Comparison of ENCODE assay signal across 21 cellular contexts in genomic region chr11:113689711-113690618, GRCh38. TPM values are rescaled to one million over a fixed set of nuclear protein-coding genes. Genes with fewer than 3 reads are reported as not detected.
DNase-seq lines count a peak whose midpoint lies in the region; ATAC-seq, FAIRE-seq and TF ChIP-seq lines count a peak whose summit lies in the region.
"Had no signal": no experiment of that assay in that cellular context is flagged by ENCODE, and none has a peak within 500 bp of the region (broad histone marks: within the 10 kb centered on the region; RNA-seq: fewer than 3 reads in every experiment).

No MANE protein-coding gene starts in this region.

- dilution Hi-C loops in keratinocyte (cut with MboI; ENCODE audit: extremely low pct_ligation_motif_present, low sequenced_read_pairs) = no loop called here

- FAIRE-seq in keratinocyte (lab: Jason Lieb, UNC) (no peak), RCC 7860 (lab: Jason Lieb, UNC) (no peak)
- FAIRE-seq: frontal cortex had no signal

- no peak overlapping the region for H3K4me3 Mint-ChIP-seq in stimulated activated naive B cell treated with anti-CD40 and anti-IgM and Interleukin-4, amounts not matched to agents 10 μg/mL and 1 μg/mL and 100 μg/mL, for 72 hours
- H3K4me3 Mint-ChIP-seq in activated T-helper 17 cell treated with anti-CD3 and anti-CD28 coated beads, Interleukin-2, amount 50 U/mL, for 72 hours = no peak overlapping the region
- H3K4me3 Mint-ChIP-seq: activated CD4-positive, alpha-beta memory T cell treated with anti-CD3 and anti-CD28 coated beads for 36 hours; B cell; T-helper 17 cell had no signal

- H3K4me1 ChIP-seq in RWPE2 (ENCODE audit: insufficient read depth, poor library complexity, severe bottlenecking) (peaks cover 8% of the 10 kb centered on the region), keratinocyte (ENCODE audit: control insufficient read depth, extremely low read depth, insufficient read depth, low read length) (peaks cover 13% of the 10 kb centered on the region)
- H3K4me1 ChIP-seq: HAP-1 had no signal

- H3K27ac ChIP-seq in RWPE2 (ENCODE audit: poor library complexity, severe bottlenecking) = peak overlapping the region; percentile 56
- peak overlapping the region; percentile 67 for H3K27ac ChIP-seq in keratinocyte (ENCODE audit: control insufficient read depth, insufficient read depth, low read length)
- H3K27ac ChIP-seq: brain microvascular endothelial cell, WERI-Rb-1 had no signal

- H3K9me1 ChIP-seq in keratinocyte (ENCODE audit: control insufficient read depth, extremely low read depth, insufficient read depth, low read length) = no peaks in the 10 kb centered on the region

- H3K9me3 ChIP-seq in RWPE2 (ENCODE audit: severe bottlenecking) (no peaks in the 10 kb centered on the region), keratinocyte (ENCODE audit: control insufficient read depth, low read depth, low read length) (no peaks in the 10 kb centered on the region)
- H3K9me3 ChIP-seq: HAP-1 had no signal

- TF ChIP-seq CTCF in RWPE2 (IDR thresholded peaks at IDR 0.05; ENCODE audit: poor library complexity, severe bottlenecking) = no peak
- TF ChIP-seq CTCF in keratinocyte (optimal IDR thresholded peaks at IDR 0.05 in 1 of 3, IDR thresholded peaks at IDR 0.05 in 1 of 3, conservative IDR thresholded peaks at IDR 0.05 in 1 of 3; ENCODE audit: extremely low read depth in 1 of 3, insufficient read depth in 2 of 3, low read length in 3 of 3) = no peak

- peak overlapping the region; percentile 27 for H3K27ac Mint-ChIP-seq in stimulated activated naive B cell treated with anti-CD40 and anti-IgM and Interleukin-4, amounts not matched to agents 10 μg/mL and 1 μg/mL and 100 μg/mL, for 72 hours
- H3K27ac Mint-ChIP-seq in activated T-helper 17 cell treated with anti-CD3 and anti-CD28 coated beads, Interleukin-2, amount 50 U/mL, for 72 hours = no peak overlapping the region
- H3K27ac Mint-ChIP-seq: activated CD4-positive, alpha-beta memory T cell treated with anti-CD3 and anti-CD28 coated beads for 36 hours; B cell; T-helper 17 cell had no signal

- no peaks in the 10 kb centered on the region for H3K27me3 ChIP-seq in RWPE2 (ENCODE audit: insufficient read depth, poor library complexity, severe bottlenecking)
- no peaks in the 10 kb centered on the region for H3K27me3 ChIP-seq in keratinocyte (ENCODE audit: control insufficient read depth, extremely low read depth, insufficient read depth, low read length)
- H3K27me3 ChIP-seq: brain microvascular endothelial cell had no signal

- no peaks in the 10 kb centered on the region for H3K79me2 ChIP-seq in keratinocyte (ENCODE audit: control insufficient read depth, insufficient read depth, low read length)

- ATAC-seq in RWPE2 (ENCODE audit: low read depth) (no peak), HG03045 (IDR thresholded peaks at IDR 0.05; ENCODE audit: unreplicated experiment) (no peak)
- ATAC-seq in stimulated activated naive B cell treated with anti-CD40 and anti-IgM and Interleukin-4, amounts not matched to agents 10 μg/mL and 1 μg/mL and 100 μg/mL, for 72 hours (replicated peaks) = no peak
- ATAC-seq in activated T-helper 17 cell treated with anti-CD3 and anti-CD28 coated beads, Interleukin-2, amount 50 U/mL, for 72 hours (replicated peaks) = no peak
- ATAC-seq: T-helper 17 cell had no signal

- H3K9me3 Mint-ChIP-seq in stimulated activated naive B cell treated with anti-CD40 and anti-IgM and Interleukin-4, amounts not matched to agents 10 μg/mL and 1 μg/mL and 100 μg/mL, for 72 hours = no peaks in the 10 kb centered on the region
- H3K9me3 Mint-ChIP-seq in activated T-helper 17 cell treated with anti-CD3 and anti-CD28 coated beads, Interleukin-2, amount 50 U/mL, for 72 hours = no peaks in the 10 kb centered on the region
- H3K9me3 Mint-ChIP-seq: activated CD4-positive, alpha-beta memory T cell treated with anti-CD3 and anti-CD28 coated beads for 36 hours had no signal

- H3K4me1 Mint-ChIP-seq in stimulated activated naive B cell treated with anti-CD40 and anti-IgM and Interleukin-4, amounts not matched to agents 10 μg/mL and 1 μg/mL and 100 μg/mL, for 72 hours = peaks cover 4 to 9% of the 10 kb centered on the region in 2 donors
- H3K4me1 Mint-ChIP-seq in activated T-helper 17 cell treated with anti-CD3 and anti-CD28 coated beads, Interleukin-2, amount 50 U/mL, for 72 hours = peaks cover 8% of the 10 kb centered on the region
- H3K4me1 Mint-ChIP-seq: T-helper 17 cell had no signal

- peaks cover under 1 to 6% of the 10 kb centered on the region in 2 donors for H3K36me3 Mint-ChIP-seq in stimulated activated naive B cell treated with anti-CD40 and anti-IgM and Interleukin-4, amounts not matched to agents 10 μg/mL and 1 μg/mL and 100 μg/mL, for 72 hours
- no peaks in the 10 kb centered on the region for H3K36me3 Mint-ChIP-seq in activated T-helper 17 cell treated with anti-CD3 and anti-CD28 coated beads, Interleukin-2, amount 50 U/mL, for 72 hours (ENCODE audit: low read depth)
- H3K36me3 Mint-ChIP-seq: activated CD4-positive, alpha-beta memory T cell treated with anti-CD3 and anti-CD28 coated beads for 36 hours had no signal

- H2AFZ ChIP-seq in keratinocyte (ENCODE audit: control insufficient read depth, low read length) = peak overlapping the region; percentile 71

- H3K4me3 ChIP-seq in RWPE2 (ENCODE audit: severe bottlenecking) (no peak overlapping the region), keratinocyte (ENCODE audit: control insufficient read depth in 2 of 3, extremely low read depth in 1 of 3, insufficient read depth in 2 of 3, low read depth in 1 of 3, low read length in 3 of 3) (no peak overlapping the region)
- H3K4me3 ChIP-seq: HAP-1, skin epidermis had no signal

- H3K27me3 Mint-ChIP-seq in stimulated activated naive B cell treated with anti-CD40 and anti-IgM and Interleukin-4, amounts not matched to agents 10 μg/mL and 1 μg/mL and 100 μg/mL, for 72 hours = no peaks in the 10 kb centered on the region
- H3K27me3 Mint-ChIP-seq in activated T-helper 17 cell treated with anti-CD3 and anti-CD28 coated beads, Interleukin-2, amount 50 U/mL, for 72 hours = no peaks in the 10 kb centered on the region
- H3K27me3 Mint-ChIP-seq: activated CD4-positive, alpha-beta memory T cell treated with anti-CD3 and anti-CD28 coated beads for 36 hours; B cell; T-helper 17 cell had no signal

- peak overlapping the region; percentile 68 for H3K9ac ChIP-seq in keratinocyte (ENCODE audit: control insufficient read depth, extremely low read depth, insufficient read depth, low read length)

- peak in 53 of 76 experiments; percentile 3 to 62 (median 27) for DNase-seq in HUDEP-2 (lab: John Stamatoyannopoulos, UW; ENCODE audit: unreplicated experiment in 76 of 76)
- no peak for DNase-seq in RWPE2 (ENCODE audit: low spot score)
- DNase-seq in keratinocyte (ENCODE audit: low read depth, low spot score) = no peak
- no peak for DNase-seq in stimulated activated naive B cell treated with anti-CD40 and anti-IgM and Interleukin-4, amounts not matched to agents 10 μg/mL and 1 μg/mL and 100 μg/mL, for 72 hours
- DNase-seq in RCC 7860 (ENCODE audit: low spot score) = no peak
- DNase-seq: activated T-cell treated with anti-CD3 and anti-CD28 coated beads, Interleukin-2, amount 50 U/mL, for 1 hour; left cardiac atrium; NCI-H146; NCI-H2227 treated with DMSO at 0.1 percent for 48 hours; SIG-M5; stimulated activated CD4-positive, alpha-beta T cell treated with anti-CD3 and anti-CD28 coated beads, Interleukin-4, amount 100 ng/mL, for 4 hours; T-helper 17 cell had no signal

- no peaks in the 10 kb centered on the region for H3K36me3 ChIP-seq in RWPE2 (ENCODE audit: low read depth)
- H3K36me3 ChIP-seq in keratinocyte (ENCODE audit: control insufficient read depth in 2 of 2, extremely low read depth in 1 of 2, insufficient read depth in 2 of 2, low read length in 2 of 2) = no peaks in the 10 kb centered on the region
- H3K36me3 ChIP-seq: brain microvascular endothelial cell, HAP-1, WERI-Rb-1 had no signal

- no peaks in the 10 kb centered on the region for H4K20me1 ChIP-seq in keratinocyte (ENCODE audit: control insufficient read depth, extremely low read depth, insufficient read depth, low read length)

- peak overlapping the region; percentile 1 for H3K4me2 ChIP-seq in keratinocyte (ENCODE audit: control insufficient read depth, extremely low read depth, insufficient read depth, low read depth, low read length)

RNA-seq across cellular contexts. Expression of gene TMPRSS5, which starts 16.1 kb away (rescaled TPM):
- 0.04 to 0.19 TPM (median 0.06 TPM) in 3 replicates for polyA plus RNA-seq in keratinocyte
- polyA plus RNA-seq in keratinocyte (2011; ENCODE audit: low read depth) = not detected
- polyA plus RNA-seq in keratinocyte (2011; cell fraction: cytosol; rRNA removed) = 0.04 TPM in 1 of 2 replicates, not detected in the other
- polyA plus RNA-seq in keratinocyte (2011; cell fraction: nucleus; rRNA removed) = 0.38 and 0.40 TPM in 2 replicates
- polyA plus RNA-seq in keratinocyte (2012; ENCODE audit: low replicate concordance) = not detected in 2 replicates
- polyA minus RNA-seq in keratinocyte = 0.33 TPM in 1 of 3 replicates, not detected in the others
- not detected for polyA minus RNA-seq in keratinocyte (2011; cell fraction: cytosol; rRNA and poly(A)+ RNA removed)
- polyA minus RNA-seq in keratinocyte (2011; cell fraction: nucleus; rRNA and poly(A)+ RNA removed) = not detected in 2 replicates
- under 1 TPM; 0.52 to 0.95 TPM for total RNA-seq in activated T-helper 17 cell treated with anti-CD3 and anti-CD28 coated beads, Interleukin-2, amount 50 U/mL, for 72 hours

Comparison
In these comparisons a context has a peak if more than half of its experiments do, and no peak if none do; other contexts are left out.
1. DNase-seq: peak in HUDEP-2 (53 of 76); none in RWPE2 (single experiment), keratinocyte (single experiment), stimulated activated naive B cell treated with anti-CD40 and anti-IgM and Interleukin-4, amounts not matched to agents 10 μg/mL and 1 μg/mL and 100 μg/mL, for 72 hours (single experiment) and RCC 7860 (single experiment).